ENCODE assay signal across 1 cellular context in genomic region chr3:129121792-129122696, GRCh38.
TF ChIP-seq lines count a peak whose summit lies in the region.

TSS of gene RAB43 (minus strand) at chr3:129121804. CDS start at chr3:129121489, 315 bp downstream.

TF ChIP-seq in HepG2, 621 proteins besides CTCF, POLR2A, EP300 and RAD21 (continued from another document and continues in another):
- no peak for TF ChIP-seq HMGXB3 (CRISPR knock-in tag; IDR thresholded peaks at IDR 0.05; ENCODE audit: borderline replicate concordance)
- 0 out of 2 replicates have a peak, but pooled peaks have one; percentile 51 for TF ChIP-seq ZNF230 (CRISPR knock-in tag; IDR thresholded peaks at IDR 0.05)
- no peak; the same call in 1 of the 2 replicates for TF ChIP-seq NFE2L1 (CRISPR knock-in tag; IDR thresholded peaks at IDR 0.05; ENCODE audit: borderline replicate concordance)
- TF ChIP-seq PITX1 (CRISPR knock-in tag; IDR thresholded peaks at IDR 0.05), result no peak
- TF ChIP-seq ZNF839 (CRISPR knock-in tag; IDR thresholded peaks at IDR 0.05; ENCODE audit: borderline replicate concordance), result 0 out of 2 replicates have a peak, but pooled peaks have one; percentile 41
- TF ChIP-seq MYPOP (CRISPR knock-in tag; IDR thresholded peaks at IDR 0.05), result no peak
- TF ChIP-seq ZNF501 (CRISPR knock-in tag; IDR thresholded peaks at IDR 0.05), result peak; percentile 52; the same call in 1 of the 2 replicates
- TF ChIP-seq ZNF652 (CRISPR knock-in tag; IDR thresholded peaks at IDR 0.05; ENCODE audit: borderline replicate concordance, low read depth), result no peak
- no peak for TF ChIP-seq CCAR2 (optimal IDR thresholded peaks at IDR 0.05; ENCODE audit: low read depth, low read length)
- TF ChIP-seq ZFY (CRISPR knock-in tag; IDR thresholded peaks at IDR 0.05), result peak; percentile 60
- peak; percentile 61 for TF ChIP-seq PHF8 (CRISPR knock-in tag; IDR thresholded peaks at IDR 0.05)
- no peak for TF ChIP-seq ZSCAN12 (CRISPR knock-in tag; IDR thresholded peaks at IDR 0.05)
- no peak for TF ChIP-seq GABPA (IDR thresholded peaks at IDR 0.05; ENCODE audit: low read depth, low read length)
- no peak for TF ChIP-seq GABPA (CRISPR knock-in tag; IDR thresholded peaks at IDR 0.05; ENCODE audit: low read depth)
- TF ChIP-seq ZNF329 (CRISPR knock-in tag; IDR thresholded peaks at IDR 0.05; ENCODE audit: low read depth), result no peak
- no peak for TF ChIP-seq ZFAT (CRISPR knock-in tag; conservative IDR thresholded peaks at IDR 0.05)
- peak; percentile 33 for TF ChIP-seq SKI (IDR thresholded peaks at IDR 0.05; ENCODE audit: partially characterized antibody)
- no peak for TF ChIP-seq E2F2 (CRISPR knock-in tag; IDR thresholded peaks at IDR 0.05; ENCODE audit: borderline replicate concordance)
- no peak for TF ChIP-seq ZNF672 (CRISPR knock-in tag; IDR thresholded peaks at IDR 0.05)
- TF ChIP-seq TEAD3 (CRISPR knock-in tag; optimal IDR thresholded peaks at IDR 0.05; ENCODE audit: borderline replicate concordance), result no peak
- peak; percentile 45; the same call in 1 of the 2 replicates for TF ChIP-seq DR1 (CRISPR knock-in tag; IDR thresholded peaks at IDR 0.05)
- TF ChIP-seq SP5 (CRISPR knock-in tag; IDR thresholded peaks at IDR 0.05; ENCODE audit: borderline replicate concordance, low read depth), result peak; percentile 50; the same call in 1 of the 2 replicates
- TF ChIP-seq FOXM1 (CRISPR knock-in tag; IDR thresholded peaks at IDR 0.05), result no peak
- peak; percentile 45; the same call in 1 of the 2 replicates for TF ChIP-seq KDM5A (IDR thresholded peaks at IDR 0.05; ENCODE audit: borderline replicate concordance, low read length)
- TF ChIP-seq ATAD3A (CRISPR knock-in tag; IDR thresholded peaks at IDR 0.05), result no peak
- no peak for TF ChIP-seq MTF2 (CRISPR knock-in tag; IDR thresholded peaks at IDR 0.05; ENCODE audit: borderline replicate concordance)
- TF ChIP-seq MATR3 (CRISPR knock-in tag; IDR thresholded peaks at IDR 0.05), result no peak
- no peak for TF ChIP-seq RBM39 (IDR thresholded peaks at IDR 0.05; ENCODE audit: low read depth, low read length, poor library complexity, severe bottlenecking)
- TF ChIP-seq HOMEZ (CRISPR knock-in tag; IDR thresholded peaks at IDR 0.05; ENCODE audit: low read depth), result no peak
- TF ChIP-seq ZSCAN21 (CRISPR knock-in tag; IDR thresholded peaks at IDR 0.05; ENCODE audit: borderline replicate concordance), result 0 out of 2 replicates have a peak, but pooled peaks have one; percentile 27
- no peak; the same call in 1 of the 2 replicates for TF ChIP-seq DRAP1 (CRISPR knock-in tag; IDR thresholded peaks at IDR 0.05)
- TF ChIP-seq ZBTB7B (CRISPR knock-in tag; IDR thresholded peaks at IDR 0.05), result 0 out of 2 replicates have a peak, but pooled peaks have one; percentile 34
- TF ChIP-seq SP4 (CRISPR knock-in tag; IDR thresholded peaks at IDR 0.05), result peak; percentile 94
- TF ChIP-seq YEATS4 (CRISPR knock-in tag; IDR thresholded peaks at IDR 0.05; ENCODE audit: borderline replicate concordance), result 0 out of 2 replicates have a peak, but pooled peaks have one; percentile 1
- peak; percentile 30 for TF ChIP-seq SRSF1 (optimal IDR thresholded peaks at IDR 0.05; ENCODE audit: low read depth, low read length)
- TF ChIP-seq HOXA5 (CRISPR knock-in tag; IDR thresholded peaks at IDR 0.05), result no peak
- no peak for TF ChIP-seq DPF2 (CRISPR knock-in tag; IDR thresholded peaks at IDR 0.05; ENCODE audit: borderline replicate concordance, low read depth)
- no peak for TF ChIP-seq POLR2AphosphoS2 (IDR thresholded peaks at IDR 0.05; ENCODE audit: low read depth, low read length)
- TF ChIP-seq ZNF136 (CRISPR knock-in tag; IDR thresholded peaks at IDR 0.05; ENCODE audit: low read depth), result no peak
- TF ChIP-seq TGIF2 (CRISPR knock-in tag; IDR thresholded peaks at IDR 0.05), result no peak
- TF ChIP-seq MBD4 (IDR thresholded peaks at IDR 0.05; ENCODE audit: borderline replicate concordance, low read length), result no peak
- TF ChIP-seq MXD4 (CRISPR knock-in tag; IDR thresholded peaks at IDR 0.05), result 0 out of 2 replicates have a peak, but pooled peaks have one; percentile 22
- 0 out of 2 replicates have a peak, but pooled peaks have one; percentile 22 for TF ChIP-seq BORCS8-MEF2B (CRISPR knock-in tag; IDR thresholded peaks at IDR 0.05)
- no peak for TF ChIP-seq ELF3 (CRISPR knock-in tag; IDR thresholded peaks at IDR 0.05)
- no peak for TF ChIP-seq SRY (CRISPR knock-in tag; IDR thresholded peaks at IDR 0.05)
- no peak for TF ChIP-seq ZNF484 (CRISPR knock-in tag; IDR thresholded peaks at IDR 0.05; ENCODE audit: borderline replicate concordance, low read depth)
- TF ChIP-seq JUN (CRISPR knock-in tag; IDR thresholded peaks at IDR 0.05), result no peak
- no peak for TF ChIP-seq GTF2F1 (IDR thresholded peaks at IDR 0.05; ENCODE audit: low read length)
- no peak for TF ChIP-seq HHEX (CRISPR knock-in tag; IDR thresholded peaks at IDR 0.05)
- no peak for TF ChIP-seq ZNF570 (CRISPR knock-in tag; IDR thresholded peaks at IDR 0.05; ENCODE audit: borderline replicate concordance)
- no peak for TF ChIP-seq ATF3 (CRISPR knock-in tag; IDR thresholded peaks at IDR 0.05)
- no peak for TF ChIP-seq ZBTB33 (CRISPR knock-in tag; IDR thresholded peaks at IDR 0.05)
- TF ChIP-seq RBFOX2 (IDR thresholded peaks at IDR 0.05; ENCODE audit: low read depth, low read length), result 0 out of 2 replicates have a peak, but pooled peaks have one; percentile 35
- peak; percentile 88 for TF ChIP-seq ZFX (CRISPR knock-in tag; IDR thresholded peaks at IDR 0.05; ENCODE audit: low read depth)
- TF ChIP-seq PCBP1 (IDR thresholded peaks at IDR 0.05; ENCODE audit: borderline replicate concordance, low read depth, low read length), result peak; percentile 80; the same call in 1 of the 2 replicates
- 0 out of 2 replicates have a peak, but pooled peaks have one; percentile 48 for TF ChIP-seq IRX3 (CRISPR knock-in tag; IDR thresholded peaks at IDR 0.05; ENCODE audit: borderline replicate concordance, low read depth)
- no peak for TF ChIP-seq ZNF605 (CRISPR knock-in tag; IDR thresholded peaks at IDR 0.05)
- TF ChIP-seq RAD51 (IDR thresholded peaks at IDR 0.05; ENCODE audit: borderline replicate concordance), result no peak
- TF ChIP-seq ZNF205 (CRISPR knock-in tag; IDR thresholded peaks at IDR 0.05), result no peak
- TF ChIP-seq ZC3H13 (CRISPR knock-in tag; IDR thresholded peaks at IDR 0.05), result peak; percentile 38; the same call in 1 of the 2 replicates
- TF ChIP-seq ZMAT5 (CRISPR knock-in tag; IDR thresholded peaks at IDR 0.05; ENCODE audit: borderline replicate concordance, low read depth), result no peak
- TF ChIP-seq TRIM22 (IDR thresholded peaks at IDR 0.05), result no peak
- no peak for TF ChIP-seq ONECUT2 (CRISPR knock-in tag; IDR thresholded peaks at IDR 0.05)
- TF ChIP-seq NFKB2 (CRISPR knock-in tag; IDR thresholded peaks at IDR 0.05; ENCODE audit: borderline replicate concordance), result no peak
- TF ChIP-seq ZNF558 (CRISPR knock-in tag; IDR thresholded peaks at IDR 0.05; ENCODE audit: borderline replicate concordance), result peak; percentile 81; the same call in 1 of the 2 replicates
- TF ChIP-seq ZNF772 (CRISPR knock-in tag; IDR thresholded peaks at IDR 0.05), result 0 out of 2 replicates have a peak, but pooled peaks have one; percentile 57
